Comparison of ENCODE assay signal across 8 cellular contexts in the genomic region with DNA sequence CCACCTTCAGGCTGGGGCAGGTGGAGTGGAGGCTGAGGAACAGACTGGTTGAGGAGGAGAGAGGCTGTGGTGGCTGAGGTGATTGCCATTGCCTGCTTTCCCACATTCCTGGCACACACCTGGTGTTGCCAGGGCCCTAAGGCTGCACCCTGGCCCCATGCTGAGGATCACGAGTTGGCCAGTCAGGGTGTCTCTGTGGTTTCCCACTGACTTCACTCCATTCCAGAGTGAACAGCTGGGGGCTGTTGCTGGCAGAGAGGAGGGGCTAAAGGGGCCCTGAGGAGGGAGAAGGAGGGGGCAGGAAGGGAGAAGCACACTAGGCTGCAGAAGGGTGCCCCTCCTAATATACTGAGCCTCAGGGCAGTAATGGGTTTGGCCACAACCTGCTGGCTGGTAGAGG. TPM values are rescaled to one million over a fixed set of nuclear protein-coding genes. Genes with fewer than 3 reads are reported as not detected.
DNase-seq lines count a peak whose midpoint lies in the region; ATAC-seq, FAIRE-seq and TF ChIP-seq lines count a peak whose summit lies in the region.

No MANE protein-coding gene starts in this region.

- no peak overlapping the region for H3K4me2 ChIP-seq in mesenchymal stem cell (ENCODE audit: low read length, poor library complexity, severe bottlenecking)

- no peak overlapping the region for H3K4ac ChIP-seq in mesenchymal stem cell (ENCODE audit: low read depth in 1 of 2, low read length in 2 of 2)

- H3K27ac Mint-ChIP-seq in activated T-helper 2 cell treated with anti-CD3 and anti-CD28 coated beads, Interferon-gamma antibody, Interleukin-2, Interleukin-4, amounts not matched to agents 10 μg/mL and 5 μg/mL and 100 μg/mL, durations not matched to agents 14 hours and 24 hours and 36 hours = no peak overlapping the region

- ATAC-seq in left cardiac atrium (no peak), HG02642 (IDR thresholded peaks at IDR 0.05; ENCODE audit: poor library complexity, unreplicated experiment) (no peak)

- H3K4me3 Mint-ChIP-seq in activated T-helper 2 cell treated with anti-CD3 and anti-CD28 coated beads, Interferon-gamma antibody, Interleukin-2, Interleukin-4, amounts not matched to agents 10 μg/mL and 5 μg/mL and 100 μg/mL, durations not matched to agents 14 hours and 24 hours and 36 hours (ENCODE audit: low read depth) = peak overlapping the region; percentile 66

- no peaks in the 10 kb centered on the region for H3K27me3 ChIP-seq in left ventricle myocardium inferior (ENCODE audit: low read depth)
- peaks cover 16 to 25% of the 10 kb centered on the region in 2 experiments for H3K27me3 ChIP-seq in mesenchymal stem cell (ENCODE audit: control insufficient read depth in 1 of 2, insufficient read depth in 1 of 2, low read length in 2 of 2)
- H3K27me3 ChIP-seq in colonic mucosa = no peaks in the 10 kb centered on the region

- H3K23ac ChIP-seq in mesenchymal stem cell (ENCODE audit: low read length in 2 of 2) = no peak overlapping the region

- peaks cover 48% of the 10 kb centered on the region for H3K27me3 Mint-ChIP-seq in activated T-helper 2 cell treated with anti-CD3 and anti-CD28 coated beads, Interferon-gamma antibody, Interleukin-2, Interleukin-4, amounts not matched to agents 10 μg/mL and 5 μg/mL and 100 μg/mL, durations not matched to agents 14 hours and 24 hours and 36 hours (ENCODE audit: low read depth)

- no peaks in the 10 kb centered on the region for H3K9me3 Mint-ChIP-seq in activated T-helper 2 cell treated with anti-CD3 and anti-CD28 coated beads, Interferon-gamma antibody, Interleukin-2, Interleukin-4, amounts not matched to agents 10 μg/mL and 5 μg/mL and 100 μg/mL, durations not matched to agents 14 hours and 24 hours and 36 hours

- no peak overlapping the region for H4K91ac ChIP-seq in mesenchymal stem cell (ENCODE audit: low read length)

- no peak overlapping the region for H3K18ac ChIP-seq in mesenchymal stem cell (ENCODE audit: low read depth in 1 of 2, low read length in 2 of 2)

- H2BK5ac ChIP-seq in mesenchymal stem cell (ENCODE audit: low read depth, low read length, poor library complexity, severe bottlenecking) = no peak overlapping the region

- no peak for FAIRE-seq in GM12892 (lab: Jason Lieb, UNC)

- no peak for TF ChIP-seq POLR2A in GM12892 (IDR thresholded peaks at IDR 0.05; ENCODE audit: low read depth, low read length)

- H3K4me3 ChIP-seq in left ventricle myocardium inferior = peak overlapping the region; percentile 96
- no peak overlapping the region for H3K4me3 ChIP-seq in mesenchymal stem cell (ENCODE audit: insufficient read depth in 1 of 2, low read depth in 1 of 2, low read length in 2 of 2)
- H3K4me3 ChIP-seq in colonic mucosa = no peak overlapping the region

- H4K8ac ChIP-seq in mesenchymal stem cell (ENCODE audit: low read length) = no peak overlapping the region

- intact Hi-C loops in left ventricle myocardium inferior (cut with micrococcal nuclease) = no loop called here
- intact Hi-C loops in left cardiac atrium (cut with DNase I) = no loop called here
- intact Hi-C loops in activated T-helper 2 cell treated with anti-CD3 and anti-CD28 coated beads, Interferon-gamma antibody, Interleukin-2, Interleukin-4, amounts not matched to agents 10 μg/mL and 5 μg/mL and 100 μg/mL, durations not matched to agents 14 hours and 24 hours and 36 hours (cut with micrococcal nuclease) = no loop called here
- intact Hi-C loops in colonic mucosa (cut with DNase I) = no loop called here

- no peaks in the 10 kb centered on the region for H3K79me1 ChIP-seq in mesenchymal stem cell (replicated peaks; ENCODE audit: low read length, poor library complexity, severe bottlenecking)

- no peak overlapping the region for H2AK5ac ChIP-seq in mesenchymal stem cell (ENCODE audit: low read length, severe bottlenecking)

- no peaks in the 10 kb centered on the region for H3K36me3 Mint-ChIP-seq in activated T-helper 2 cell treated with anti-CD3 and anti-CD28 coated beads, Interferon-gamma antibody, Interleukin-2, Interleukin-4, amounts not matched to agents 10 μg/mL and 5 μg/mL and 100 μg/mL, durations not matched to agents 14 hours and 24 hours and 36 hours (ENCODE audit: low read depth)

- no peak overlapping the region for H2AFZ ChIP-seq in mesenchymal stem cell (ENCODE audit: low read depth, low read length)

- DNase-seq in left ventricle myocardium inferior = no peak
- DNase-seq in left cardiac atrium = no peak
- no peak for DNase-seq in activated T-helper 2 cell treated with anti-CD3 and anti-CD28 coated beads, Interferon-gamma antibody, Interleukin-2, Interleukin-4, amounts not matched to agents 10 μg/mL and 5 μg/mL and 100 μg/mL, durations not matched to agents 14 hours and 24 hours and 36 hours (ENCODE audit: low spot score)
- DNase-seq in mesenchymal stem cell = peak; percentile 37
- DNase-seq in colonic mucosa = no peak
- no peak for DNase-seq in GM12892 (ENCODE audit: insufficient read length)
- DNase-seq in NCI-H510A (lab: John Stamatoyannopoulos, UW) = no peak

- H3K14ac ChIP-seq in mesenchymal stem cell (ENCODE audit: low read length in 2 of 2) = no peak overlapping the region

- H3K9ac ChIP-seq in mesenchymal stem cell (ENCODE audit: low read length) (no peak overlapping the region), colonic mucosa (ENCODE audit: low read depth in 2 of 2, low read length in 2 of 2) (no peak overlapping the region)

- TF ChIP-seq CTCF in left ventricle myocardium inferior (IDR thresholded peaks at IDR 0.05; ENCODE audit: borderline replicate concordance) (no peak), colonic mucosa (IDR thresholded peaks at IDR 0.05) (no peak)

- H3K27ac ChIP-seq in left ventricle myocardium inferior (replicated peaks) (peak overlapping the region; percentile 93), mesenchymal stem cell (ENCODE audit: low read length, poor library complexity, severe bottlenecking) (no peak overlapping the region), colonic mucosa (no peak overlapping the region)

- no peaks in the 10 kb centered on the region for H3K9me3 ChIP-seq in left ventricle myocardium inferior (replicated peaks)
- no peaks in the 10 kb centered on the region for H3K9me3 ChIP-seq in mesenchymal stem cell (ENCODE audit: control insufficient read depth, low read length)
- no peaks in the 10 kb centered on the region for H3K9me3 ChIP-seq in colonic mucosa

- H2BK12ac ChIP-seq in mesenchymal stem cell (ENCODE audit: low read length in 2 of 2) = no peak overlapping the region

- H3K36me3 ChIP-seq in left ventricle myocardium inferior (peaks cover 13% of the 10 kb centered on the region), mesenchymal stem cell (ENCODE audit: control insufficient read depth in 1 of 2, insufficient read depth in 2 of 2, low read depth in 1 of 2, low read length in 2 of 2) (peaks cover 0 to 14% of the 10 kb centered on the region in 2 experiments), colonic mucosa (no peaks in the 10 kb centered on the region)

- H3K4me1 Mint-ChIP-seq in activated T-helper 2 cell treated with anti-CD3 and anti-CD28 coated beads, Interferon-gamma antibody, Interleukin-2, Interleukin-4, amounts not matched to agents 10 μg/mL and 5 μg/mL and 100 μg/mL, durations not matched to agents 14 hours and 24 hours and 36 hours (ENCODE audit: low read depth) = peaks cover 16% of the 10 kb centered on the region

- H3K4me1 ChIP-seq in left ventricle myocardium inferior (peaks cover 75% of the 10 kb centered on the region), mesenchymal stem cell (ENCODE audit: control insufficient read depth, insufficient read depth, low read depth, low read length) (peaks cover 24% of the 10 kb centered on the region), colonic mucosa (peaks cover 2% of the 10 kb centered on the region)

- H2BK15ac ChIP-seq in mesenchymal stem cell (ENCODE audit: low read depth, poor library complexity, severe bottlenecking) = no peak overlapping the region

- no peak overlapping the region for H2BK120ac ChIP-seq in mesenchymal stem cell (ENCODE audit: low read depth, low read length)

- 78% methylated on average over 1 of the region's 1 CpG for WGBS in mesenchymal stem cell

RNA-seq across cellular contexts. Expression of gene TMEM86A, which starts 1.8 kb away (rescaled TPM):
- total RNA-seq in left ventricle myocardium inferior (5.4 TPM), left cardiac atrium (1 to 10 TPM; 3.9 to 4.8 TPM), colonic mucosa (1 to 10 TPM in 1 of 2 donors, under 1 TPM in 1; 0.89 to 1.4 TPM)
- total RNA-seq in activated T-helper 2 cell treated with anti-CD3 and anti-CD28 coated beads, Interferon-gamma antibody, Interleukin-2, Interleukin-4, amounts not matched to agents 10 μg/mL and 5 μg/mL and 100 μg/mL, durations not matched to agents 14 hours and 24 hours and 36 hours = 0.11 and 0.55 TPM in 2 replicates
- polyA plus RNA-seq in mesenchymal stem cell (2013, experiment 1 of 2) = 0.86 TPM
- 1.2 TPM for polyA plus RNA-seq in mesenchymal stem cell (2013, experiment 2 of 2)
- polyA plus RNA-seq in GM12892 (2012; ENCODE audit: missing spikeins) = 0.11 TPM

RNA-seq across cellular contexts. Expression of gene IGSF22, which starts 25.6 kb away (rescaled TPM):
- total RNA-seq in left ventricle myocardium inferior = 0.49 TPM
- 1 to 10 TPM; 1.7 to 2.4 TPM for total RNA-seq in left cardiac atrium
- total RNA-seq in activated T-helper 2 cell treated with anti-CD3 and anti-CD28 coated beads, Interferon-gamma antibody, Interleukin-2, Interleukin-4, amounts not matched to agents 10 μg/mL and 5 μg/mL and 100 μg/mL, durations not matched to agents 14 hours and 24 hours and 36 hours = 0.05 and 0.16 TPM in 2 replicates
- not detected for polyA plus RNA-seq in mesenchymal stem cell (2013, experiment 1 of 2)
- polyA plus RNA-seq in mesenchymal stem cell (2013, experiment 2 of 2) = not detected
- 1 to 10 TPM in 1 of 2 donors, under 1 TPM in 1; 0.42 to 1.3 TPM for total RNA-seq in colonic mucosa
- not detected for polyA plus RNA-seq in GM12892 (2012; ENCODE audit: missing spikeins)
